In the genomic region with DNA sequence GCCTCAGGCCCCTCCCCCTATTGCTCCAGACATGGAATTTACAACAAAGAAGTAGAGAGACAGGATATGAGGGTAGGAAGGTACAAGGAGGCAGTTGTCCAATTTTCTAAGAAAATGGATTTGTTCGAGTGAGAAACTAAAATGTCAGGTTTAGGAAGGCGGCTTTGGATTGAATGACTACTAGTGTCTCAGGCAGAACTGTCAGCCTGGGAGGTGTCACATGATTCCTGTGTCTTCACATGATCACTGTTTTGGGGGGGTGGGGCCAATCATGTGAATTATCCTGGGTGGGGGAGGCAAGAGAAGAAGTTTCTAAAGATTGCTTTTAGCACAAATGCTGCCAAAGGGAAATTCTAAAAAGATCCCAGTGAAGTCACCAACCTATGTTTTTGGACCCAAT, we compare ENCODE assay signal across 9 cellular contexts. TPM values are rescaled to one million over a fixed set of nuclear protein-coding genes. Genes with fewer than 3 reads are reported as not detected.
DNase-seq lines count a peak whose midpoint lies in the region; ATAC-seq and TF ChIP-seq lines count a peak whose summit lies in the region.
"Had no signal": no experiment of that assay in that cellular context is flagged by ENCODE, and none has a peak within 500 bp of the region (broad histone marks: within the 10 kb centered on the region; RNA-seq: fewer than 3 reads in every experiment).

No MANE protein-coding gene starts in this region.

- H3K9me3 Mint-ChIP-seq in glutamatergic neuron (ENCODE audit: unreplicated experiment): peaks cover 10% of the 10 kb centered on the region

- no peaks in the 10 kb centered on the region for H3K36me3 Mint-ChIP-seq in glutamatergic neuron (ENCODE audit: unreplicated experiment)
- H3K36me3 Mint-ChIP-seq: activated naive CD8-positive, alpha-beta T cell had no signal

- peak in 1 of 2 experiments; percentile 48 for DNase-seq in HL-60 (ENCODE audit: low read depth in 1 of 2, low spot score in 1 of 2)
- no peak for DNase-seq in ascending aorta (ENCODE audit: low spot score in 2 of 2)
- DNase-seq in left lung: peak in 1 of 2 donors; percentile 61
- DNase-seq in thoracic aorta (ENCODE audit: low spot score): no peak
- no peak for DNase-seq in NCI-H774 (lab: John Stamatoyannopoulos, UW)
- DNase-seq in DMS79 (lab: John Stamatoyannopoulos, UW): no peak
- no peak for DNase-seq in glutamatergic neuron
- DNase-seq: NCI-H1092 treated with DMSO at 0.1 percent for 48 hours had no signal

- ATAC-seq in left lung: no peak
- no peak for ATAC-seq in thoracic aorta (ENCODE audit: insufficient number of reproducible peaks, low FRiP score, low read depth)

- H3K27ac ChIP-seq in HL-60 (replicated peaks): peak overlapping the region; percentile 65
- H3K27ac ChIP-seq in ascending aorta: peak overlapping the region; percentile 97
- H3K27ac ChIP-seq in left lung: peak overlapping the region; percentile 84 to 98
- H3K27ac ChIP-seq in thoracic aorta: peak overlapping the region; percentile 69 to 94

- peaks cover 13% of the 10 kb centered on the region for H3K27me3 Mint-ChIP-seq in glutamatergic neuron (ENCODE audit: unreplicated experiment)

- H3K4me1 ChIP-seq in ascending aorta (peaks cover 6 to 62% of the 10 kb centered on the region in 2 donors), left lung (peaks cover 10 to 55% of the 10 kb centered on the region in 2 donors), thoracic aorta (ENCODE audit: control insufficient read depth in 1 of 2, low read depth in 2 of 2) (peaks cover 16 to 65% of the 10 kb centered on the region in 2 donors)

- no peaks in the 10 kb centered on the region for H3K27me3 ChIP-seq in HL-60 (ENCODE audit: insufficient read depth, poor library complexity, severe bottlenecking)
- H3K27me3 ChIP-seq in ascending aorta: no peaks in the 10 kb centered on the region
- peaks cover 9 to 85% of the 10 kb centered on the region in 2 donors for H3K27me3 ChIP-seq in left lung
- H3K27me3 ChIP-seq in thoracic aorta (replicated peaks; ENCODE audit: insufficient read depth): no peaks in the 10 kb centered on the region

- H3K4me3 ChIP-seq in HL-60 (replicated peaks; ENCODE audit: insufficient read depth, low read length) (peak overlapping the region; percentile 73), ascending aorta (peak overlapping the region; percentile 26 to 97), left lung (peak overlapping the region in 1 of 2 donors; percentile 62), thoracic aorta (peak overlapping the region; percentile 96)

- H3K36me3 ChIP-seq in ascending aorta (no peaks in the 10 kb centered on the region), left lung (peaks cover 0 to 17% of the 10 kb centered on the region in 2 donors), thoracic aorta (no peaks in the 10 kb centered on the region)

- H3K4me3 Mint-ChIP-seq in glutamatergic neuron (ENCODE audit: unreplicated experiment): no peak overlapping the region

- H3K4me1 Mint-ChIP-seq in glutamatergic neuron (ENCODE audit: low read depth, unreplicated experiment): peaks cover 8% of the 10 kb centered on the region

- intact Hi-C loops in ascending aorta (cut with DNase I): loop anchor here (10.0 kb wide), 4 partner anchors 423 to 1573 kb away; a partner anchor contains a TSS
- intact Hi-C loops in left lung (cut with DNase I): no loop called here

- H3K27ac Mint-ChIP-seq in glutamatergic neuron (ENCODE audit: unreplicated experiment): no peak overlapping the region
- H3K27ac Mint-ChIP-seq: activated naive CD8-positive, alpha-beta T cell had no signal

- H3K9me3 ChIP-seq in ascending aorta (no peaks in the 10 kb centered on the region), left lung (no peaks in the 10 kb centered on the region), thoracic aorta (no peaks in the 10 kb centered on the region)

- TF ChIP-seq CTCF in HL-60 (IDR thresholded peaks at IDR 0.05; ENCODE audit: insufficient read depth, low read length) (no peak), ascending aorta (IDR thresholded peaks at IDR 0.05) (no peak), left lung (IDR thresholded peaks at IDR 0.05) (no peak), thoracic aorta (IDR thresholded peaks at IDR 0.05) (no peak), glutamatergic neuron (IDR thresholded peaks at IDR 0.05; ENCODE audit: partially characterized antibody, unreplicated experiment) (no peak)

RNA-seq across cellular contexts. Expression of a gene that starts 2.3 kb away (rescaled TPM):
- total RNA-seq in ascending aorta (72.8 TPM), left lung (100 to 1,000 TPM in 1 of 2 donors, 10 to 100 TPM in 1; 43.9 to 102 TPM), thoracic aorta (10 to 100 TPM; 29.5 to 62.9 TPM), glutamatergic neuron (ENCODE audit: unreplicated experiment) (0.34 TPM)

Comparison
In these comparisons a context has a peak if more than half of its experiments do, and no peak if none do; other contexts are left out.
1. RNA of a gene that starts 2.3 kb away (total RNA-seq): 43.9 to 102 TPM in left lung, 72.8 TPM in ascending aorta (single experiment) and 29.5 to 62.9 TPM in thoracic aorta; 0.34 TPM in glutamatergic neuron (single experiment); every median in the first group is over 10 times any median in the second.
2. Peak in every context shown above with its lines, with median percentiles within 50 percentile points of each other: H3K27ac ChIP-seq.